Comparison of ENCODE assay signal across 8 cellular contexts in genomic region chr1:173122958-173123852, GRCh38.
DNase-seq lines count a peak whose midpoint lies in the region; ATAC-seq, FAIRE-seq and TF ChIP-seq lines count a peak whose summit lies in the region.

No MANE protein-coding gene starts in this region.

- peak overlapping the region; percentile 84 for H2AFZ ChIP-seq in keratinocyte (ENCODE audit: control insufficient read depth, low read length)

- DNase-seq in GM04503 (ENCODE audit: low read depth) (peak; percentile 80), NCI-H226 (peak; percentile 97), chondrocyte (ENCODE audit: low spot score) (no peak), keratinocyte (ENCODE audit: low read depth, low spot score) (peak; percentile 74)
- DNase-seq in activated T-helper 1 cell treated with anti-CD3 and anti-CD28 coated beads, Interleukin-12 subunit alpha, Interleukin-12 subunit beta, Interleukin-2, Interleukin-4 antibody, amounts not matched to agents 30 ng/mL and 10 ng/mL and 1 ng/mL, durations not matched to agents 14 hours and 24 hours and 36 hours (ENCODE audit: low spot score) = no peak

- peak overlapping the region; percentile 55 for H3K4me3 Mint-ChIP-seq in chondrocyte (ENCODE audit: unreplicated experiment)
- H3K4me3 Mint-ChIP-seq in activated T-helper 1 cell treated with anti-CD3 and anti-CD28 coated beads, Interleukin-12 subunit alpha, Interleukin-12 subunit beta, Interleukin-2, Interleukin-4 antibody, amounts not matched to agents 30 ng/mL and 10 ng/mL and 1 ng/mL, durations not matched to agents 14 hours and 24 hours and 36 hours = no peak overlapping the region

- peaks cover 16% of the 10 kb centered on the region for H3K4me1 ChIP-seq in keratinocyte (ENCODE audit: control insufficient read depth, extremely low read depth, insufficient read depth, low read length)

- no peaks in the 10 kb centered on the region for H3K27me3 ChIP-seq in keratinocyte (ENCODE audit: control insufficient read depth, extremely low read depth, insufficient read depth, low read length)

- peak; percentile 91 for FAIRE-seq in keratinocyte (lab: Jason Lieb, UNC)

- H3K36me3 Mint-ChIP-seq in chondrocyte (ENCODE audit: low read depth) = no peaks in the 10 kb centered on the region
- H3K36me3 Mint-ChIP-seq in activated T-helper 1 cell treated with anti-CD3 and anti-CD28 coated beads, Interleukin-12 subunit alpha, Interleukin-12 subunit beta, Interleukin-2, Interleukin-4 antibody, amounts not matched to agents 30 ng/mL and 10 ng/mL and 1 ng/mL, durations not matched to agents 14 hours and 24 hours and 36 hours (ENCODE audit: low read depth) = no peaks in the 10 kb centered on the region

- H3K9me3 ChIP-seq in keratinocyte (ENCODE audit: control insufficient read depth, low read depth, low read length) = no peaks in the 10 kb centered on the region

- H3K4me3 ChIP-seq in keratinocyte (ENCODE audit: control insufficient read depth in 2 of 3, extremely low read depth in 1 of 3, insufficient read depth in 2 of 3, low read depth in 1 of 3, low read length in 3 of 3) = peak overlapping the region in 2 of 3 experiments; percentile 55 to 62
- H3K4me3 ChIP-seq in skin epidermis = peak overlapping the region in 3 of 7 experiments; percentile 6 to 18 (median 15)

- no peak for TF ChIP-seq CTCF in chondrocyte (IDR thresholded peaks at IDR 0.05)
- TF ChIP-seq CTCF in keratinocyte (optimal IDR thresholded peaks at IDR 0.05 in 1 of 3, IDR thresholded peaks at IDR 0.05 in 1 of 3, conservative IDR thresholded peaks at IDR 0.05 in 1 of 3; ENCODE audit: extremely low read depth in 1 of 3, insufficient read depth in 2 of 3, low read length in 3 of 3) = no peak

- no peaks in the 10 kb centered on the region for H3K36me3 ChIP-seq in keratinocyte (ENCODE audit: control insufficient read depth in 2 of 2, extremely low read depth in 1 of 2, insufficient read depth in 2 of 2, low read length in 2 of 2)

- peak overlapping the region; percentile 79 for H3K9ac ChIP-seq in keratinocyte (ENCODE audit: control insufficient read depth, extremely low read depth, insufficient read depth, low read length)

- no peaks in the 10 kb centered on the region for H3K79me2 ChIP-seq in keratinocyte (ENCODE audit: control insufficient read depth, insufficient read depth, low read length)

- no peaks in the 10 kb centered on the region for H3K27me3 Mint-ChIP-seq in chondrocyte (ENCODE audit: low read depth)
- no peaks in the 10 kb centered on the region for H3K27me3 Mint-ChIP-seq in activated T-helper 1 cell treated with anti-CD3 and anti-CD28 coated beads, Interleukin-12 subunit alpha, Interleukin-12 subunit beta, Interleukin-2, Interleukin-4 antibody, amounts not matched to agents 30 ng/mL and 10 ng/mL and 1 ng/mL, durations not matched to agents 14 hours and 24 hours and 36 hours (ENCODE audit: insufficient read depth)

- dilution Hi-C loops in keratinocyte (cut with MboI; ENCODE audit: extremely low pct_ligation_motif_present, low sequenced_read_pairs) = no loop called here

- H3K4me1 Mint-ChIP-seq in chondrocyte (ENCODE audit: low read depth) = peaks cover 15% of the 10 kb centered on the region
- H3K4me1 Mint-ChIP-seq in activated T-helper 1 cell treated with anti-CD3 and anti-CD28 coated beads, Interleukin-12 subunit alpha, Interleukin-12 subunit beta, Interleukin-2, Interleukin-4 antibody, amounts not matched to agents 30 ng/mL and 10 ng/mL and 1 ng/mL, durations not matched to agents 14 hours and 24 hours and 36 hours (ENCODE audit: low read depth) = no peaks in the 10 kb centered on the region

- H4K20me1 ChIP-seq in keratinocyte (ENCODE audit: control insufficient read depth, extremely low read depth, insufficient read depth, low read length) = no peaks in the 10 kb centered on the region

- peak overlapping the region; percentile 87 for H3K27ac Mint-ChIP-seq in chondrocyte (ENCODE audit: unreplicated experiment)
- no peak overlapping the region for H3K27ac Mint-ChIP-seq in activated T-helper 1 cell treated with anti-CD3 and anti-CD28 coated beads, Interleukin-12 subunit alpha, Interleukin-12 subunit beta, Interleukin-2, Interleukin-4 antibody, amounts not matched to agents 30 ng/mL and 10 ng/mL and 1 ng/mL, durations not matched to agents 14 hours and 24 hours and 36 hours

- H3K27ac ChIP-seq in keratinocyte (ENCODE audit: control insufficient read depth, insufficient read depth, low read length) = peak overlapping the region; percentile 96
- H3K27ac ChIP-seq in skin epidermis = peak overlapping the region in 19 of 21 experiments; percentile 21 to 89 (median 71)

- H3K9me3 Mint-ChIP-seq in chondrocyte (ENCODE audit: low read depth) = no peaks in the 10 kb centered on the region
- no peaks in the 10 kb centered on the region for H3K9me3 Mint-ChIP-seq in activated T-helper 1 cell treated with anti-CD3 and anti-CD28 coated beads, Interleukin-12 subunit alpha, Interleukin-12 subunit beta, Interleukin-2, Interleukin-4 antibody, amounts not matched to agents 30 ng/mL and 10 ng/mL and 1 ng/mL, durations not matched to agents 14 hours and 24 hours and 36 hours

- intact Hi-C loops in activated T-helper 1 cell treated with anti-CD3 and anti-CD28 coated beads, Interleukin-12 subunit alpha, Interleukin-12 subunit beta, Interleukin-2, Interleukin-4 antibody, amounts not matched to agents 30 ng/mL and 10 ng/mL and 1 ng/mL, durations not matched to agents 14 hours and 24 hours and 36 hours (cut with micrococcal nuclease) = no loop called here

- H3K9me1 ChIP-seq in keratinocyte (ENCODE audit: control insufficient read depth, extremely low read depth, insufficient read depth, low read length) = no peaks in the 10 kb centered on the region

- H3K4me2 ChIP-seq in keratinocyte (ENCODE audit: control insufficient read depth, extremely low read depth, insufficient read depth, low read depth, low read length) = peak overlapping the region; percentile 95

- ATAC-seq in HG03520 (IDR thresholded peaks at IDR 0.05; ENCODE audit: unreplicated experiment) (no peak), HG03439 (IDR thresholded peaks at IDR 0.05; ENCODE audit: unreplicated experiment) (no peak)

Comparison
In these comparisons a context has a peak if more than half of its experiments do, and no peak if none do; other contexts are left out.
1. DNase-seq: peak in GM04503 (single experiment), NCI-H226 (single experiment) and keratinocyte (single experiment); none in chondrocyte (single experiment) and activated T-helper 1 cell treated with anti-CD3 and anti-CD28 coated beads, Interleukin-12 subunit alpha, Interleukin-12 subunit beta, Interleukin-2, Interleukin-4 antibody, amounts not matched to agents 30 ng/mL and 10 ng/mL and 1 ng/mL, durations not matched to agents 14 hours and 24 hours and 36 hours (single experiment).